ENCODE assay signal across 7 cellular contexts in genomic region chr15:41585140-41586047, GRCh38. TPM values are rescaled to one million over a fixed set of nuclear protein-coding genes. Genes with fewer than 3 reads are reported as not detected.
A peak's percentile ranks its signal among the peaks of the same experiment; 100 is the strongest.
DNase-seq lines count a peak whose midpoint lies in the region; ATAC-seq and TF ChIP-seq lines count a peak whose summit lies in the region.

No MANE protein-coding gene starts in this region.

- no peak overlapping the region for H3K27ac Mint-ChIP-seq in WTC11

- H3K4me1 Mint-ChIP-seq in WTC11, result peaks cover 16% of the 10 kb centered on the region

- no peaks in the 10 kb centered on the region for H3K36me3 Mint-ChIP-seq in WTC11

- H3K4me3 Mint-ChIP-seq in WTC11, result peak overlapping the region; percentile 68

- H3K4me3 ChIP-seq in HFF-Myc (replicated peaks; ENCODE audit: low read depth, low read length) (peak overlapping the region; percentile 35), coronary artery (peak overlapping the region; percentile 75)

- CTCF ChIA-PET in WTC11 (lab: Charles Lee), result interaction anchor here (0.6 to 11.2 kb wide), 12 partner anchors 9 to 242 kb away, joined by 3 to 121 read pairs (median 5); partner anchors contain the start of genes JMJD7, MAPKBP1 and TYRO3

- TF ChIP-seq CTCF in HFF-Myc (IDR thresholded peaks at IDR 0.05; ENCODE audit: low read depth, low read length, missing control alignments) (peak; percentile 24), WTC11 (IDR thresholded peaks at IDR 0.05) (no peak), coronary artery (IDR thresholded peaks at IDR 0.05) (peak; percentile 22)

- DNase-seq in HFF-Myc (ENCODE audit: extremely low read depth, low read depth) (no peak), WTC11 (ENCODE audit: low spot score) (peak; percentile 35), coronary artery (ENCODE audit: low spot score) (no peak), left lobe of liver (ENCODE audit: low spot score) (peak; percentile 62), OCI-M2 (lab: John Stamatoyannopoulos, UW; ENCODE audit: unreplicated experiment) (no peak)
- DNase-seq in stimulated activated CD4-positive, alpha-beta T cell treated with anti-CD3 and anti-CD28 coated beads, Interleukin-2, amount 100 ng/mL, for 48 hours, result peak; percentile 32 to 38

- H3K27me3 Mint-ChIP-seq in WTC11 (ENCODE audit: low read depth), result peaks cover 16% of the 10 kb centered on the region

- ATAC-seq in WTC11 (peak; percentile 67), left lobe of liver (peak; percentile 90), GM19035 (IDR thresholded peaks at IDR 0.05; ENCODE audit: unreplicated experiment) (no peak)

- POLR2A ChIA-PET in WTC11 (lab: Charles Lee), result interaction anchor here (0.6 to 2.3 kb wide), 8 partner anchors 17 to 75 kb away, joined by 3 to 13 read pairs (median 5); partner anchors contain the start of gene MGA

- peak overlapping the region; percentile 45 to 68 for H3K27ac ChIP-seq in coronary artery

- H3K9me3 Mint-ChIP-seq in WTC11, result no peaks in the 10 kb centered on the region

TF ChIP-seq in WTC11, 78 proteins besides CTCF, POLR2A, EP300 and RAD21 (continues in another document):
- TF ChIP-seq ZNF232 (CRISPR knock-in tag; IDR thresholded peaks at IDR 0.05) (no peak), ZNF281 (CRISPR knock-in tag; IDR thresholded peaks at IDR 0.05) (no peak), TCF7 (CRISPR knock-in tag; IDR thresholded peaks at IDR 0.05; ENCODE audit: low read depth) (no peak), JUN (CRISPR knock-in tag; IDR thresholded peaks at IDR 0.05) (no peak), TP53 (CRISPR knock-in tag; IDR thresholded peaks at IDR 0.05) (0 out of 2 replicates have a peak, but pooled peaks have one; percentile 21), HMGA2 (CRISPR knock-in tag; IDR thresholded peaks at IDR 0.05) (no peak), ERG (CRISPR knock-in tag; IDR thresholded peaks at IDR 0.05) (no peak), KAT7 (CRISPR knock-in tag; IDR thresholded peaks at IDR 0.05; ENCODE audit: borderline replicate concordance) (no peak; the same call in 1 of the 2 replicates), PREB (CRISPR knock-in tag; IDR thresholded peaks at IDR 0.05; ENCODE audit: borderline replicate concordance) (no peak), ZBTB43 (CRISPR knock-in tag; IDR thresholded peaks at IDR 0.05) (no peak), SP1 (CRISPR knock-in tag; conservative IDR thresholded peaks at IDR 0.05) (peak; percentile 26; the same call in 1 of the 2 replicates), MLX (CRISPR knock-in tag; IDR thresholded peaks at IDR 0.05) (no peak), RORB (CRISPR knock-in tag; IDR thresholded peaks at IDR 0.05) (no peak), NR3C1 (CRISPR knock-in tag; conservative IDR thresholded peaks at IDR 0.05; ENCODE audit: low read depth) (no peak), PRRX2 (CRISPR knock-in tag; IDR thresholded peaks at IDR 0.05) (no peak), IRF2 (CRISPR knock-in tag; IDR thresholded peaks at IDR 0.05; ENCODE audit: borderline replicate concordance, low read depth) (no peak), FOXP4 (CRISPR knock-in tag; IDR thresholded peaks at IDR 0.05) (no peak), TEAD4 (CRISPR knock-in tag; IDR thresholded peaks at IDR 0.05) (no peak), ELF4 (CRISPR knock-in tag; IDR thresholded peaks at IDR 0.05; ENCODE audit: low read depth) (no peak), FOXP1 (CRISPR knock-in tag; IDR thresholded peaks at IDR 0.05; ENCODE audit: borderline replicate concordance) (peak; percentile 57; the same call in 1 of the 2 replicates), NR1H2 (CRISPR knock-in tag; IDR thresholded peaks at IDR 0.05) (no peak), MYBL2 (CRISPR knock-in tag; IDR thresholded peaks at IDR 0.05) (no peak)
- TF ChIP-seq, protein P1, sequence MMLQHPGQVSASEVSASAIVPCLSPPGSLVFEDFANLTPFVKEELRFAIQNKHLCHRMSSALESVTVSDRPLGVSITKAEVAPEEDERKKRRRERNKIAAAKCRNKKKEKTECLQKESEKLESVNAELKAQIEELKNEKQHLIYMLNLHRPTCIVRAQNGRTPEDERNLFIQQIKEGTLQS (CRISPR knock-in tag; conservative IDR thresholded peaks at IDR 0.05), result no peak
- TF ChIP-seq, protein P2, sequence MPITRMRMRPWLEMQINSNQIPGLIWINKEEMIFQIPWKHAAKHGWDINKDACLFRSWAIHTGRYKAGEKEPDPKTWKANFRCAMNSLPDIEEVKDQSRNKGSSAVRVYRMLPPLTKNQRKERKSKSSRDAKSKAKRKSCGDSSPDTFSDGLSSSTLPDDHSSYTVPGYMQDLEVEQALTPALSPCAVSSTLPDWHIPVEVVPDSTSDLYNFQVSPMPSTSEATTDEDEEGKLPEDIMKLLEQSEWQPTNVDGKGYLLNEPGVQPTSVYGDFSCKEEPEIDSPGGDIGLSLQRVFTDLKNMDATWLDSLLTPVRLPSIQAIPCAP (CRISPR knock-in tag; IDR thresholded peaks at IDR 0.05), result 0 out of 2 replicates have a peak, but pooled peaks have one; percentile 10

RNA-seq across cellular contexts. Expression of gene TYRO3, which starts 26.4 kb away (rescaled TPM):
- 87.9 to 98.0 TPM (median 89.6 TPM) in 3 replicates for total RNA-seq in WTC11 (2021)
- total RNA-seq in left lobe of liver, result 1.5 TPM

RNA-seq across cellular contexts. Expression of gene RPAP1, which starts 41.3 kb away (rescaled TPM):
- total RNA-seq in WTC11 (2021) (102 to 123 TPM (median 103 TPM) in 3 replicates), left lobe of liver (23.3 TPM)

Comparison
In these comparisons a context has a peak if more than half of its experiments do, and no peak if none do; other contexts are left out.
1. DNase-seq: peak in WTC11 (single experiment), left lobe of liver (single experiment) and stimulated activated CD4-positive, alpha-beta T cell treated with anti-CD3 and anti-CD28 coated beads, Interleukin-2, amount 100 ng/mL, for 48 hours (2 of 2); none in HFF-Myc (single experiment), coronary artery (single experiment) and OCI-M2 (single experiment).
2. RNA of gene TYRO3, which starts 26.4 kb away (total RNA-seq): 87.9 to 98.0 TPM in WTC11; 1.5 TPM in left lobe of liver (single experiment); every median in the first group is over 10 times any median in the second.